In genomic region chr2:60413819-60414178, GRCh38 we compare ENCODE assay signal across 12 cellular contexts.
A peak's percentile ranks its signal among the peaks of the same experiment; 100 is the strongest.
DNase-seq lines count a peak whose midpoint lies in the region; ATAC-seq and TF ChIP-seq lines count a peak whose summit lies in the region.
"Had no signal": no experiment of that assay in that cellular context is flagged by ENCODE, and none has a peak within 500 bp of the region (broad histone marks: within the 10 kb centered on the region; RNA-seq: fewer than 3 reads in every experiment).

No MANE protein-coding gene starts in this region.

- peak overlapping the region; percentile 50 for H3K18ac ChIP-seq in trophoblast cell (ENCODE audit: low read length)

- no peak overlapping the region for H4K12ac ChIP-seq in trophoblast cell (ENCODE audit: low read depth, low read length)

- H3K4me3 ChIP-seq in trophoblast cell (ENCODE audit: low read depth, low read length): no peak overlapping the region
- no peak overlapping the region for H3K4me3 ChIP-seq in heart right ventricle
- H3K4me3 ChIP-seq: esophagus muscularis mucosa had no signal

- DNase-seq in HFFc6: no peak
- DNase-seq in trophoblast cell: no peak
- no peak for DNase-seq in LoVo (ENCODE audit: low spot score)
- DNase-seq in medulla oblongata (ENCODE audit: extremely low spot score): no peak
- DNase-seq in heart right ventricle: no peak
- DNase-seq: activated CD8-positive, alpha-beta memory T cell treated with anti-CD3 and anti-CD28 coated beads, Interleukin-2, amount 50 U/mL, for 4 hours; left colon; NCI-H2029 treated with DMSO at 0.1 percent for 48 hours had no signal

- no peak overlapping the region for H3K4me3 Mint-ChIP-seq in HFFc6

- no peaks in the 10 kb centered on the region for H3K36me3 ChIP-seq in trophoblast cell (ENCODE audit: control insufficient read depth in 1 of 2, insufficient read depth in 2 of 2, low read length in 2 of 2)
- no peaks in the 10 kb centered on the region for H3K36me3 ChIP-seq in heart right ventricle
- H3K36me3 ChIP-seq: esophagus muscularis mucosa had no signal

- no peaks in the 10 kb centered on the region for H3K79me2 ChIP-seq in trophoblast cell (ENCODE audit: control insufficient read depth, insufficient read depth, low read length, poor library complexity)

- no peak overlapping the region for H3K9ac ChIP-seq in trophoblast cell (ENCODE audit: low read length)

- ATAC-seq in GM18909 (IDR thresholded peaks at IDR 0.05; ENCODE audit: poor library complexity, unreplicated experiment) (peak; percentile 87), HG03469 (IDR thresholded peaks at IDR 0.05; ENCODE audit: unreplicated experiment) (peak; percentile 65), HG03439 (IDR thresholded peaks at IDR 0.05; ENCODE audit: unreplicated experiment) (no peak), heart right ventricle (no peak)
- ATAC-seq: left colon had no signal

- H3K79me1 ChIP-seq in trophoblast cell (ENCODE audit: low read length): peaks cover 10% of the 10 kb centered on the region

- H3K9me3 ChIP-seq in trophoblast cell (ENCODE audit: insufficient read depth, low read depth, low read length) (no peaks in the 10 kb centered on the region), heart right ventricle (no peaks in the 10 kb centered on the region)

- WGBS in trophoblast cell (ENCODE audit: extremely low coverage, insufficient coverage, insufficient read length): no CpG with 5 or more reads among the region's 6 CpGs
- 67 to 75% methylated on average over 6 of the region's 6 CpGs for WGBS in heart right ventricle, 2 donors

- no peak overlapping the region for H3K4ac ChIP-seq in trophoblast cell (ENCODE audit: low read depth, low read length)

- no peak overlapping the region for H3K14ac ChIP-seq in trophoblast cell (ENCODE audit: low read length)

- H2AFZ ChIP-seq in trophoblast cell (ENCODE audit: insufficient read depth, low read length, poor library complexity): no peak overlapping the region

- H3K23ac ChIP-seq in trophoblast cell (ENCODE audit: low read length): no peak overlapping the region

- H2AK5ac ChIP-seq in trophoblast cell (ENCODE audit: low read length): peak overlapping the region; percentile 7

- peaks cover 21% of the 10 kb centered on the region for H3K9me3 Mint-ChIP-seq in HFFc6

- H3K36me3 Mint-ChIP-seq in HFFc6 (ENCODE audit: low read depth): peaks cover 5% of the 10 kb centered on the region; the same call in 1 of the 2 replicates

- peak overlapping the region; percentile 63; the same call in 1 of the 2 replicates for H3K27ac Mint-ChIP-seq in HFFc6

- H3K27me3 Mint-ChIP-seq in HFFc6 (ENCODE audit: insufficient read depth): peaks cover 2% of the 10 kb centered on the region

- TF ChIP-seq CTCF in HFFc6 (IDR thresholded peaks at IDR 0.05) (no peak), heart right ventricle (IDR thresholded peaks at IDR 0.05) (no peak)

- H2BK12ac ChIP-seq in trophoblast cell (ENCODE audit: low read length): no peak overlapping the region

- no peak overlapping the region for H4K8ac ChIP-seq in trophoblast cell (ENCODE audit: low read depth, low read length)

- H3K4me2 ChIP-seq in trophoblast cell (ENCODE audit: low read length): no peak overlapping the region

- peaks cover 34% of the 10 kb centered on the region for H3K4me1 Mint-ChIP-seq in HFFc6 (ENCODE audit: low read depth)

- peak overlapping the region; percentile 61 for H4K91ac ChIP-seq in trophoblast cell (ENCODE audit: low read depth, low read length)

- H3K4me1 ChIP-seq in trophoblast cell (ENCODE audit: control insufficient read depth in 1 of 2, insufficient read depth in 2 of 2, low read length in 2 of 2) (peaks cover 26 to 28% of the 10 kb centered on the region in 2 experiments), heart right ventricle (peaks cover 0 to 33% (median 3%) of the 10 kb centered on the region in 9 donors)

- H3K27me3 ChIP-seq in trophoblast cell (ENCODE audit: insufficient read depth, low read length) (no peaks in the 10 kb centered on the region), heart right ventricle (peaks cover 0 to 9% (median 0%) of the 10 kb centered on the region in 7 donors)

- intact Hi-C loops in heart right ventricle (cut with DNase I): no loop called here

- no peak overlapping the region for H2BK120ac ChIP-seq in trophoblast cell (ENCODE audit: insufficient read depth, low read length, poor library complexity)

- peak overlapping the region; percentile 45 for H2BK5ac ChIP-seq in trophoblast cell (ENCODE audit: low read depth, low read length, poor library complexity)

- H3K27ac ChIP-seq in trophoblast cell (ENCODE audit: low read depth, low read length) (no peak overlapping the region), heart right ventricle (no peak overlapping the region)
- H3K27ac ChIP-seq: esophagus muscularis mucosa had no signal

Comparison
In these comparisons a context has a peak if more than half of its experiments do, and no peak if none do; other contexts are left out.
1. ATAC-seq: peak in GM18909 (single experiment) and HG03469 (single experiment); none in HG03439 (single experiment) and heart right ventricle (0 of 8).